ENCODE assay signal across 11 cellular contexts in genomic region chr7:83267141-83267631, GRCh38.
DNase-seq lines count a peak whose midpoint lies in the region; ATAC-seq and TF ChIP-seq lines count a peak whose summit lies in the region.
"Had no signal": no experiment of that assay in that cellular context is flagged by ENCODE, and none has a peak within 500 bp of the region (broad histone marks: within the 10 kb centered on the region; RNA-seq: fewer than 3 reads in every experiment).

No MANE protein-coding gene starts in this region.

- TF ChIP-seq CTCF in AG10803 (conservative IDR thresholded peaks at IDR 0.05; ENCODE audit: low read length) = no peak
- no peak for TF ChIP-seq CTCF in LNCaP clone FGC (IDR thresholded peaks at IDR 0.05; ENCODE audit: control insufficient read depth, extremely low read depth, insufficient read depth)
- TF ChIP-seq CTCF in foreskin fibroblast (IDR thresholded peaks at IDR 0.05; ENCODE audit: low read depth, low read length) = no peak
- no peak for TF ChIP-seq CTCF in Calu3 (IDR thresholded peaks at IDR 0.05; ENCODE audit: unreplicated experiment)

- H3K27me3 Mint-ChIP-seq in Calu3 (ENCODE audit: unreplicated experiment) = no peaks in the 10 kb centered on the region
- H3K27me3 Mint-ChIP-seq: naive B cell had no signal

- CTCF ChIA-PET in Calu3 (lab: Charles Lee) = interaction anchor here (1.1 kb wide), 1 partner anchor 10 kb away, joined by 3 read pairs; no protein-coding TSS in a partner anchor

- no peak overlapping the region for H3K4me3 Mint-ChIP-seq in Calu3 (ENCODE audit: low read depth, unreplicated experiment)
- H3K4me3 Mint-ChIP-seq: naive B cell had no signal

- H3K4me3 ChIP-seq in AG10803 (ENCODE audit: low read length) = no peak overlapping the region
- H3K4me3 ChIP-seq in LNCaP clone FGC (ENCODE audit: low read depth, low read length) = no peak overlapping the region
- H3K4me3 ChIP-seq in foreskin fibroblast (ENCODE audit: low read depth in 1 of 2, low read length in 2 of 2) = no peak overlapping the region

- ATAC-seq in GM18858 (IDR thresholded peaks at IDR 0.05; ENCODE audit: unreplicated experiment) = no peak
- ATAC-seq: HepG2 had no signal

- DNase-seq in AG10803 (ENCODE audit: low read depth) = peak; percentile 1
- peak; percentile 95 for DNase-seq in LNCaP clone FGC (ENCODE audit: low read depth)
- DNase-seq in OCI-M1 (lab: John Stamatoyannopoulos, UW) = peak; percentile 28
- DNase-seq in foreskin fibroblast = peak; percentile 50 to 75
- DNase-seq in stimulated activated CD4-positive, alpha-beta T cell treated with anti-CD3 and anti-CD28 coated beads, Interleukin-4, amount 100 ng/mL, for 4 hours = no peak
- no peak for DNase-seq in activated T-cell treated with anti-CD3 and anti-CD28 coated beads, Interleukin-2, amount 50 U/mL, for 1 hour
- DNase-seq in Calu3 = no peak
- DNase-seq: naive B cell, T-helper 1 cell had no signal

- H3K4me1 Mint-ChIP-seq in Calu3 (ENCODE audit: low read depth, unreplicated experiment) = peaks cover 28% of the 10 kb centered on the region
- H3K4me1 Mint-ChIP-seq: naive B cell had no signal

- BruUV-seq in Calu3 (replicated peaks; lab: Mats Ljungman, UMichigan) = no TSS peak

- no peaks in the 10 kb centered on the region for H3K9me3 Mint-ChIP-seq in Calu3 (ENCODE audit: low read depth, unreplicated experiment)

- no peak overlapping the region for H3K27ac Mint-ChIP-seq in Calu3 (ENCODE audit: unreplicated experiment)
- H3K27ac Mint-ChIP-seq: naive B cell had no signal

- intact Hi-C loops in Calu3 (cut with micrococcal nuclease; ENCODE audit: unreplicated experiment) = no loop called here

- no peaks in the 10 kb centered on the region for H3K36me3 Mint-ChIP-seq in Calu3 (ENCODE audit: insufficient read depth, unreplicated experiment)
- H3K36me3 Mint-ChIP-seq: naive B cell had no signal

Comparison
In these comparisons a context has a peak if more than half of its experiments do, and no peak if none do; other contexts are left out.
1. DNase-seq: peak in AG10803 (single experiment), LNCaP clone FGC (single experiment), OCI-M1 (single experiment) and foreskin fibroblast (2 of 2); none in stimulated activated CD4-positive, alpha-beta T cell treated with anti-CD3 and anti-CD28 coated beads, Interleukin-4, amount 100 ng/mL, for 4 hours (0 of 2), activated T-cell treated with anti-CD3 and anti-CD28 coated beads, Interleukin-2, amount 50 U/mL, for 1 hour (single experiment) and Calu3 (single experiment).